In genomic region chr2:120109186-120110061, GRCh38 we compare ENCODE assay signal across 8 cellular contexts.
DNase-seq lines count a peak whose midpoint lies in the region; ATAC-seq and TF ChIP-seq lines count a peak whose summit lies in the region.

No MANE protein-coding gene starts in this region.

- H3K27ac ChIP-seq in neutrophil (peak overlapping the region; percentile 84), sigmoid colon (no peak overlapping the region)

- no peaks in the 10 kb centered on the region for H3K36me3 ChIP-seq in neutrophil
- H3K36me3 ChIP-seq in sigmoid colon, result peaks cover 0 to 7% (median 0%) of the 10 kb centered on the region in 4 donors

- no peak for TF ChIP-seq POLR2A in erythroblast (IDR thresholded peaks at IDR 0.05; ENCODE audit: low read length)
- no peak for TF ChIP-seq POLR2A in sigmoid colon (IDR thresholded peaks at IDR 0.05)

- no peaks in the 10 kb centered on the region for H3K27me3 Mint-ChIP-seq in activated naive CD4-positive, alpha-beta T cell treated with anti-CD3 and anti-CD28 coated beads for 36 hours (ENCODE audit: low read depth)
- no peaks in the 10 kb centered on the region for H3K27me3 Mint-ChIP-seq in IgD-negative memory B cell

- peak overlapping the region; percentile 78 for H3K27ac Mint-ChIP-seq in activated naive CD4-positive, alpha-beta T cell treated with anti-CD3 and anti-CD28 coated beads for 36 hours
- peak overlapping the region in 1 of 3 donors; percentile 42 for H3K27ac Mint-ChIP-seq in IgD-negative memory B cell

- CTCF ChIA-PET in activated naive CD4-positive, alpha-beta T cell treated with anti-CD3 and anti-CD28 coated beads for 36 hours (lab: Charles Lee), result interaction anchor here (0.6 to 9.1 kb wide), 17 partner anchors 8 to 1648 kb away, joined by 3 to 126 read pairs (median 3); no protein-coding TSS in a partner anchor

- intact Hi-C loops in activated naive CD4-positive, alpha-beta T cell treated with anti-CD3 and anti-CD28 coated beads for 36 hours (cut with micrococcal nuclease), result loop anchor here (1.0 to 2.0 kb wide), 9 partner anchors 66 to 571 kb away; partner anchors contain the start of gene RALB
- intact Hi-C loops in sigmoid colon (cut with DNase I), result no loop called here

- H3K27me3 ChIP-seq in neutrophil, result no peaks in the 10 kb centered on the region
- no peaks in the 10 kb centered on the region for H3K27me3 ChIP-seq in sigmoid colon

- H3K4me1 Mint-ChIP-seq in activated naive CD4-positive, alpha-beta T cell treated with anti-CD3 and anti-CD28 coated beads for 36 hours (ENCODE audit: low read depth), result peaks cover 27% of the 10 kb centered on the region
- peaks cover 15 to 17% (median 16%) of the 10 kb centered on the region in 3 donors for H3K4me1 Mint-ChIP-seq in IgD-negative memory B cell

- ATAC-seq in SK-N-SH treated with all-trans-retinoic acid at 6 μM for 48 hours, result peak; percentile 81
- ATAC-seq in omental fat pad (ENCODE audit: low FRiP score), result no peak

- no peak for DNase-seq in activated naive CD4-positive, alpha-beta T cell treated with anti-CD3 and anti-CD28 coated beads for 36 hours
- DNase-seq in activated naive CD4-positive, alpha-beta T cell treated with Interleukin-2 at 50 U/mL for 16 hours, result no peak
- DNase-seq in erythroblast (lab: John Stamatoyannopoulos, UW), result peak; percentile 24 to 38
- DNase-seq in sigmoid colon, result no peak
- DNase-seq in omental fat pad (ENCODE audit: low spot score), result no peak

- H3K9me3 ChIP-seq in neutrophil, result no peaks in the 10 kb centered on the region
- no peaks in the 10 kb centered on the region for H3K9me3 ChIP-seq in sigmoid colon

- no peak for TF ChIP-seq EP300 in sigmoid colon (IDR thresholded peaks at IDR 0.05)

- peaks cover 33 to 42% of the 10 kb centered on the region in 2 experiments for H3K4me1 ChIP-seq in neutrophil (ENCODE audit: control insufficient read depth in 1 of 2, insufficient read depth in 1 of 2, low read depth in 1 of 2, low read length in 1 of 2)
- H3K4me1 ChIP-seq in sigmoid colon, result peaks cover 0 to 19% (median 15%) of the 10 kb centered on the region in 4 donors

- WGBS in sigmoid colon, 2 donors, result 70 to 75% methylated on average over 3 of the region's 3 CpGs

- no peaks in the 10 kb centered on the region for H3K9me3 Mint-ChIP-seq in activated naive CD4-positive, alpha-beta T cell treated with anti-CD3 and anti-CD28 coated beads for 36 hours
- peaks cover 0 to 3% (median 0%) of the 10 kb centered on the region in 3 donors for H3K9me3 Mint-ChIP-seq in IgD-negative memory B cell

- peak overlapping the region; percentile 27 to 44 for H3K4me3 ChIP-seq in neutrophil (ENCODE audit: low read depth in 1 of 2, low read length in 1 of 2)
- H3K4me3 ChIP-seq in sigmoid colon, result no peak overlapping the region

- TF ChIP-seq CTCF in neutrophil (IDR thresholded peaks at IDR 0.05), result peak; percentile 20
- TF ChIP-seq CTCF in sigmoid colon (IDR thresholded peaks at IDR 0.05), result no peak
- TF ChIP-seq CTCF in omental fat pad (IDR thresholded peaks at IDR 0.05), result no peak

- no peaks in the 10 kb centered on the region for H3K36me3 Mint-ChIP-seq in activated naive CD4-positive, alpha-beta T cell treated with anti-CD3 and anti-CD28 coated beads for 36 hours (ENCODE audit: low read depth)
- H3K36me3 Mint-ChIP-seq in IgD-negative memory B cell, result peaks cover 4% of the 10 kb centered on the region

- H3K4me3 Mint-ChIP-seq in activated naive CD4-positive, alpha-beta T cell treated with anti-CD3 and anti-CD28 coated beads for 36 hours, result no peak overlapping the region
- peak overlapping the region in 3 of 4 donors; percentile 18 to 86 (median 83) for H3K4me3 Mint-ChIP-seq in IgD-negative memory B cell

TF ChIP-seq in SK-N-SH treated with all-trans-retinoic acid at 6 μM for 48 hours, 23 proteins besides CTCF, POLR2A, EP300 and RAD21:
- TF ChIP-seq SNAI2 (CRISPR knock-in tag; IDR thresholded peaks at IDR 0.05), result no peak
- TF ChIP-seq BACH2 (CRISPR knock-in tag; IDR thresholded peaks at IDR 0.05; ENCODE audit: borderline replicate concordance), result no peak
TF ChIP-seq in SK-N-SH treated with all-trans-retinoic acid at 6 μM for 48 hours: peak in this region for 0.

Comparison
In these comparisons a context has a peak if more than half of its experiments do, and no peak if none do; other contexts are left out.
1. DNase-seq: peak in erythroblast (2 of 2); none in activated naive CD4-positive, alpha-beta T cell treated with anti-CD3 and anti-CD28 coated beads for 36 hours (single experiment), activated naive CD4-positive, alpha-beta T cell treated with Interleukin-2 at 50 U/mL for 16 hours (single experiment), sigmoid colon (single experiment) and omental fat pad (single experiment).
2. H3K4me3 ChIP-seq: peak in neutrophil (2 of 2); none in sigmoid colon (0 of 4).